In genomic region chr17:48002208-48002919, GRCh38 we compare ENCODE assay signal across 8 cellular contexts. TPM values are rescaled to one million over a fixed set of nuclear protein-coding genes. Genes with fewer than 3 reads are reported as not detected.
DNase-seq lines count a peak whose midpoint lies in the region; ATAC-seq and TF ChIP-seq lines count a peak whose summit lies in the region.

No MANE protein-coding gene starts in this region.

- ATAC-seq in GM21529 (IDR thresholded peaks at IDR 0.05; ENCODE audit: unreplicated experiment) (no peak), HG03175 (IDR thresholded peaks at IDR 0.05; ENCODE audit: unreplicated experiment) (no peak)

- TF ChIP-seq CTCF in AG09319 (IDR thresholded peaks at IDR 0.05; ENCODE audit: low read depth, low read length) (no peak), mesothelial cell of epicardium (IDR thresholded peaks at IDR 0.05; ENCODE audit: unreplicated experiment) (no peak)

- peak overlapping the region; percentile 2; the same call in 1 of the 2 replicates for H3K4me3 ChIP-seq in H7 (ENCODE audit: insufficient read depth, low read depth, low read length)

- H3K4me3 Mint-ChIP-seq in mesothelial cell of epicardium: no peak overlapping the region

- no peaks in the 10 kb centered on the region for H3K36me3 Mint-ChIP-seq in mesothelial cell of epicardium

- H3K27me3 Mint-ChIP-seq in mesothelial cell of epicardium (ENCODE audit: low read depth): no peaks in the 10 kb centered on the region

- H3K36me3 ChIP-seq in H7 (replicated peaks; ENCODE audit: control insufficient read depth, insufficient read depth, low read length): no peaks in the 10 kb centered on the region

- no peaks in the 10 kb centered on the region for H3K27me3 ChIP-seq in H7 (ENCODE audit: control insufficient read depth, insufficient read depth, low read length)

- H3K9me3 Mint-ChIP-seq in mesothelial cell of epicardium: no peaks in the 10 kb centered on the region

- H3K4me1 Mint-ChIP-seq in mesothelial cell of epicardium: peaks cover 36% of the 10 kb centered on the region

- peak; percentile 68 for DNase-seq in AG09319 (ENCODE audit: extremely low read depth, low read depth)
- DNase-seq in H7: peak; percentile 51
- peak; percentile 49 for DNase-seq in NOMO-1 treated with dmso at 0.1 percent for 144 hours (lab: John Stamatoyannopoulos, UW; ENCODE audit: unreplicated experiment)
- DNase-seq in dermis blood vessel endothelial cell: peak; percentile 87
- no peak for DNase-seq in mesothelial cell of epicardium (ENCODE audit: low spot score in 2 of 2, unreplicated experiment in 2 of 2)
- no peak for DNase-seq in activated CD4-positive, alpha-beta T cell treated with anti-CD3 and anti-CD28 coated beads for 4 hours

- peak overlapping the region; percentile 94 for H3K27ac Mint-ChIP-seq in mesothelial cell of epicardium

RNA-seq across cellular contexts. Expression of gene CDK5RAP3, which starts 31.5 kb away (rescaled TPM):
- 63.9 and 79.1 TPM in 2 replicates for total RNA-seq in H7 (2014; rRNA removed; shearing (Covaris generic))
- total RNA-seq in dermis blood vessel endothelial cell: 48.0 and 76.6 TPM in 2 replicates
- total RNA-seq in mesothelial cell of epicardium: 231 to 251 TPM (median 236 TPM) in 3 replicates

RNA-seq across cellular contexts. Expression of gene COPZ2, which starts 35.2 kb away (rescaled TPM):
- not detected in 2 replicates for total RNA-seq in H7 (2014; rRNA removed; shearing (Covaris generic))
- total RNA-seq in dermis blood vessel endothelial cell: 3.8 and 6.5 TPM in 2 replicates
- total RNA-seq in mesothelial cell of epicardium: 28.2 to 31.8 TPM (median 30.7 TPM) in 3 replicates

RNA-seq across cellular contexts. Expression of gene PRR15L, which starts 44.7 kb away (rescaled TPM):
- 0.10 TPM in 1 of 2 replicates, not detected in the other for total RNA-seq in H7 (2014; rRNA removed; shearing (Covaris generic))
- total RNA-seq in dermis blood vessel endothelial cell (not detected in 2 replicates), mesothelial cell of epicardium (3.4 to 3.6 TPM (median 3.4 TPM) in 3 replicates)

RNA-seq across cellular contexts. Expression of gene NFE2L1, which starts 45.8 kb away (rescaled TPM):
- 89.5 and 114 TPM in 2 replicates for total RNA-seq in H7 (2014; rRNA removed; shearing (Covaris generic))
- 95.1 and 209 TPM in 2 replicates for total RNA-seq in dermis blood vessel endothelial cell
- 134 to 137 TPM (median 136 TPM) in 3 replicates for total RNA-seq in mesothelial cell of epicardium

Comparison
In these comparisons a context has a peak if more than half of its experiments do, and no peak if none do; other contexts are left out.
1. DNase-seq: peak in AG09319 (single experiment), H7 (single experiment), NOMO-1 treated with dmso at 0.1 percent for 144 hours (single experiment) and dermis blood vessel endothelial cell (single experiment); none in mesothelial cell of epicardium (0 of 2) and activated CD4-positive, alpha-beta T cell treated with anti-CD3 and anti-CD28 coated beads for 4 hours (0 of 2).